Comparison of ENCODE assay signal across 8 cellular contexts in genomic region chr5:111758284-111758628, GRCh38. TPM values are rescaled to one million over a fixed set of nuclear protein-coding genes. Genes with fewer than 3 reads are reported as not detected.
DNase-seq lines count a peak whose midpoint lies in the region; ATAC-seq and TF ChIP-seq lines count a peak whose summit lies in the region.

No MANE protein-coding gene starts in this region.

- peak overlapping the region; percentile 84 for H3K4me3 Mint-ChIP-seq in dendritic cell treated with granulocyte-macrophage colony-stimulating factor and Interleukin-4, amounts not matched to agents 40 ng/mL and 50 ng/mL, for 4 days
- peak overlapping the region; percentile 81 to 92 (median 88) for H3K4me3 Mint-ChIP-seq in naive thymus-derived CD8-positive, alpha-beta T cell

- peaks cover 17% of the 10 kb centered on the region for H3K4me1 ChIP-seq in Karpas-422 (ENCODE audit: low read length)

- no peak for TF ChIP-seq CTCF in AG09309 (IDR thresholded peaks at IDR 0.05; ENCODE audit: control insufficient read depth, insufficient read depth, low read depth, low read length, missing control alignments)

- no peaks in the 10 kb centered on the region for H3K36me3 Mint-ChIP-seq in dendritic cell treated with granulocyte-macrophage colony-stimulating factor and Interleukin-4, amounts not matched to agents 40 ng/mL and 50 ng/mL, for 4 days (ENCODE audit: low read depth)
- no peaks in the 10 kb centered on the region for H3K36me3 Mint-ChIP-seq in naive thymus-derived CD8-positive, alpha-beta T cell

- intact Hi-C loops in dendritic cell treated with granulocyte-macrophage colony-stimulating factor and Interleukin-4, amounts not matched to agents 40 ng/mL and 50 ng/mL, for 4 days (cut with micrococcal nuclease): loop anchor here (5.0 kb wide), 2 partner anchors 206 to 389 kb away; no protein-coding TSS in a partner anchor

- H3K4me2 ChIP-seq in Karpas-422 (ENCODE audit: low read depth, low read length, poor library complexity, severe bottlenecking): peak overlapping the region; percentile 80

- H3K9me3 ChIP-seq in Karpas-422 (ENCODE audit: low read length): no peaks in the 10 kb centered on the region

- H3K9me2 ChIP-seq in Karpas-422 (replicated peaks; ENCODE audit: insufficient read depth, low read length): no peaks in the 10 kb centered on the region

- no peaks in the 10 kb centered on the region for H3K27me3 ChIP-seq in Karpas-422 (ENCODE audit: low read length)

- no peaks in the 10 kb centered on the region for H3K36me3 ChIP-seq in Karpas-422 (ENCODE audit: insufficient read depth, low read length)

- peaks cover 22% of the 10 kb centered on the region for H3K27me3 Mint-ChIP-seq in dendritic cell treated with granulocyte-macrophage colony-stimulating factor and Interleukin-4, amounts not matched to agents 40 ng/mL and 50 ng/mL, for 4 days
- H3K27me3 Mint-ChIP-seq in naive thymus-derived CD8-positive, alpha-beta T cell: no peaks in the 10 kb centered on the region

- DNase-seq in AG09309 (ENCODE audit: low read depth): no peak
- peak; percentile 39 for DNase-seq in Karpas-422
- DNase-seq in naive thymus-derived CD8-positive, alpha-beta T cell: no peak
- no peak for DNase-seq in HuH-7.5 (ENCODE audit: low spot score)
- no peak for DNase-seq in NCI-H2227 (lab: John Stamatoyannopoulos, UW; ENCODE audit: unreplicated experiment)
- no peak for DNase-seq in medulla oblongata (ENCODE audit: extremely low spot score)
- no peak for DNase-seq in HCEC 1CT

- H2AFZ ChIP-seq in Karpas-422 (ENCODE audit: low read length): peak overlapping the region; percentile 96

- H3K27ac ChIP-seq in Karpas-422 (ENCODE audit: low read length): no peak overlapping the region

- ATAC-seq in naive thymus-derived CD8-positive, alpha-beta T cell: no peak

- H3K4me3 ChIP-seq in AG09309 (ENCODE audit: control insufficient read depth, low read depth, low read length) (peak overlapping the region; percentile 69), Karpas-422 (ENCODE audit: low read length) (peak overlapping the region; percentile 72)

- POLR2A ChIA-PET in naive thymus-derived CD8-positive, alpha-beta T cell (lab: Charles Lee): interaction anchor here (1.3 to 1.7 kb wide), 2 partner anchors 9 to 403 kb away, joined by 7 to 18 read pairs; no protein-coding TSS in a partner anchor

- H3K79me2 ChIP-seq in Karpas-422 (ENCODE audit: low read length): no peaks in the 10 kb centered on the region

- peaks cover 44% of the 10 kb centered on the region for H3K4me1 Mint-ChIP-seq in dendritic cell treated with granulocyte-macrophage colony-stimulating factor and Interleukin-4, amounts not matched to agents 40 ng/mL and 50 ng/mL, for 4 days (ENCODE audit: low read depth)
- H3K4me1 Mint-ChIP-seq in naive thymus-derived CD8-positive, alpha-beta T cell: peaks cover 4 to 27% (median 21%) of the 10 kb centered on the region in 4 donors

- no peaks in the 10 kb centered on the region for H4K20me1 ChIP-seq in Karpas-422 (ENCODE audit: insufficient read depth, low read depth, low read length)

- H3K9ac ChIP-seq in Karpas-422 (ENCODE audit: low read length): peak overlapping the region; percentile 79

- H3K27ac Mint-ChIP-seq in dendritic cell treated with granulocyte-macrophage colony-stimulating factor and Interleukin-4, amounts not matched to agents 40 ng/mL and 50 ng/mL, for 4 days: peak overlapping the region; percentile 84
- peak overlapping the region; percentile 77 to 91 (median 86) for H3K27ac Mint-ChIP-seq in naive thymus-derived CD8-positive, alpha-beta T cell

- no peaks in the 10 kb centered on the region for H3K9me3 Mint-ChIP-seq in dendritic cell treated with granulocyte-macrophage colony-stimulating factor and Interleukin-4, amounts not matched to agents 40 ng/mL and 50 ng/mL, for 4 days
- no peaks in the 10 kb centered on the region for H3K9me3 Mint-ChIP-seq in naive thymus-derived CD8-positive, alpha-beta T cell

RNA-seq across cellular contexts. Expression of gene NREP, which starts 1.3 kb away (rescaled TPM):
- total RNA-seq in Karpas-422 (2014; rRNA removed; shearing (Covaris generic); ENCODE audit: low replicate concordance): 2.7 and 5.8 TPM in 2 replicates
- total RNA-seq in naive thymus-derived CD8-positive, alpha-beta T cell: 1 to 10 TPM; 6.8 to 8.9 TPM
- 10 to 100 TPM; 11.1 to 19.3 (median 11.6) TPM for polyA plus RNA-seq in naive thymus-derived CD8-positive, alpha-beta T cell
